1 cellular context compared by ENCODE assay signal in genomic region chr6:144877118-144877517, GRCh38.
TF ChIP-seq lines count a peak whose summit lies in the region.

No MANE protein-coding gene starts in this region.

TF ChIP-seq in IMR-90, 13 proteins besides CTCF, POLR2A, EP300 and RAD21 (continued from another document):
- TF ChIP-seq BHLHE40 (IDR thresholded peaks at IDR 0.05; ENCODE audit: low read depth, low read length) (no peak), CHD1 (IDR thresholded peaks at IDR 0.05; ENCODE audit: low read depth, low read length) (no peak), RFX5 (IDR thresholded peaks at IDR 0.05; ENCODE audit: low read depth, low read length) (no peak), MAFK (IDR thresholded peaks at IDR 0.05; ENCODE audit: low read depth, low read length) (peak; percentile 17; the same call in 1 of the 2 replicates)
- TF ChIP-seq, protein P1, sequence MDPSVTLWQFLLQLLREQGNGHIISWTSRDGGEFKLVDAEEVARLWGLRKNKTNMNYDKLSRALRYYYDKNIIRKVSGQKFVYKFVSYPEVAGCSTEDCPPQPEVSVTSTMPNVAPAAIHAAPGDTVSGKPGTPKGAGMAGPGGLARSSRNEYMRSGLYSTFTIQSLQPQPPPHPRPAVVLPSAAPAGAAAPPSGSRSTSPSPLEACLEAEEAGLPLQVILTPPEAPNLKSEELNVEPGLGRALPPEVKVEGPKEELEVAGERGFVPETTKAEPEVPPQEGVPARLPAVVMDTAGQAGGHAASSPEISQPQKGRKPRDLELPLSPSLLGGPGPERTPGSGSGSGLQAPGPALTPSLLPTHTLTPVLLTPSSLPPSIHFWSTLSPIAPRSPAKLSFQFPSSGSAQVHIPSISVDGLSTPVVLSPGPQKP (IDR thresholded peaks at IDR 0.05; ENCODE audit: borderline replicate concordance, low read depth, low read length): no peak
